ENCODE assay signal across 1 cellular context in the genomic region with DNA sequence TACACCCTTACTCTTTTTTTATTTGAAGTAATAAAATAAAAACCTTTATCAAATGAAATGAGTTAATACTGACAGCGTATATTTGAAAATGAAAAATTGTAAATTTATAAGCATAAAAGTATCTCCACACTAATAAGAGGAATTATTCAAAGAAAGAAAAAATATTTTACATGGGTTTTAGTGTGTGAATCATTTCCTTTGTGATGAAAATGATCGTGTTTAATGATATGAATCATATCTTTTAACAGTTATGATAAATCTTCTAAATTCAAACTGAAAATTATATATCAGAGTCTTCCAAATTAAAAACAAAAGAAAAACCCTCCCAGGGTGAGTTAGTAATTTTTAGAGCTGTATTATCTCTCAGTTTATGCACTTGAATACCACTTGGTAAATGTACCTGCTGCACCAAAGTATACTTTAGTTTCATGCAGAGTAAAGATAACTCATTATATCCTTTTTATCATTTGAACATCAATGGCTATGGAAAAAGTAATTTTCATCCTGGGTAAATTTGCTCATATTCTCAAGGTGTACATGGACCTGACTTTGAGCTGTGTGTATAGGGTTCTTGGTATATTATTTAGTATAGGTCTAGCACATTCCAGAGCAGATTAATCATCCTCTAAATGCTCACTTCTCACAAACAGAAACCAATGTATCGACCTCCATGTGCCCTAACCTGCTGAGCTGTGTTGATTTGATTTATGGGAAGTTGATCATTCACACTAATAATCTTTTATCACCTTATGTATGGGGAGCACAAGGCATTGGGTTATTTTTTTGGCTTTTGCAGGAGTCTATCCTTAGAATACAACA.
TF ChIP-seq lines count a peak whose summit lies in the region.

No MANE protein-coding gene starts in this region.

TF ChIP-seq in SK-N-SH treated with all-trans-retinoic acid at 6 μM for 48 hours, 23 proteins besides CTCF, POLR2A, EP300 and RAD21 (continued from another document):
- no peak for TF ChIP-seq TCF4 (CRISPR knock-in tag; IDR thresholded peaks at IDR 0.05; ENCODE audit: borderline replicate concordance)
